ENCODE assay signal across 8 cellular contexts in genomic region chr11:132125855-132126841, GRCh38.
DNase-seq lines count a peak whose midpoint lies in the region; ATAC-seq and TF ChIP-seq lines count a peak whose summit lies in the region.
"Had no signal": no experiment of that assay in that cellular context is flagged by ENCODE, and none has a peak within 500 bp of the region (broad histone marks: within the 10 kb centered on the region; RNA-seq: fewer than 3 reads in every experiment).

No MANE protein-coding gene starts in this region.

- peak overlapping the region; percentile 54 for H3K9ac ChIP-seq in neural cell (ENCODE audit: low read length)

- no peaks in the 10 kb centered on the region for H3K36me3 ChIP-seq in neural cell (ENCODE audit: insufficient read depth, low read length)

- no peaks in the 10 kb centered on the region for H3K27me3 ChIP-seq in neural cell (ENCODE audit: insufficient read depth, low read depth, low read length)

- no peak for TF ChIP-seq RAD21 in neural cell (conservative IDR thresholded peaks at IDR 0.05)

- no peak for TF ChIP-seq CTCF in neural cell (IDR thresholded peaks at IDR 0.05; ENCODE audit: poor library complexity, severe bottlenecking)

- H3K79me2 ChIP-seq in neural cell (replicated peaks; ENCODE audit: insufficient read depth, low read length), result no peaks in the 10 kb centered on the region

- ATAC-seq in GM21367 (IDR thresholded peaks at IDR 0.05; ENCODE audit: unreplicated experiment) (peak; percentile 61), GM21737 (IDR thresholded peaks at IDR 0.05; ENCODE audit: unreplicated experiment) (no peak), GM19397 (IDR thresholded peaks at IDR 0.05; ENCODE audit: unreplicated experiment) (no peak)
- ATAC-seq: left colon had no signal

- H3K4me3 ChIP-seq in neural cell (ENCODE audit: low read length), result peak overlapping the region; percentile 49

- peak; percentile 12 for TF ChIP-seq EP300 in neural cell (conservative IDR thresholded peaks at IDR 0.05; ENCODE audit: poor library complexity, severe bottlenecking)

- H3F3A ChIP-seq in neural cell (ENCODE audit: insufficient read depth, low read length, poor library complexity, severe bottlenecking), result no peaks in the 10 kb centered on the region

- no peaks in the 10 kb centered on the region for H4K20me1 ChIP-seq in neural cell (ENCODE audit: insufficient read depth)

- no peaks in the 10 kb centered on the region for H3K9me2 ChIP-seq in neural cell (ENCODE audit: insufficient read depth, low read length)

- H2AFZ ChIP-seq in neural cell (ENCODE audit: low read depth, low read length), result no peak overlapping the region

- DNase-seq in NCI-H345 (lab: John Stamatoyannopoulos, UW), result peak; percentile 84
- DNase-seq in epithelial cell of prostate (ENCODE audit: low read depth, low spot score), result no peak
- no peak for DNase-seq in NK-92 (lab: John Stamatoyannopoulos, UW; ENCODE audit: unreplicated experiment)

- peak overlapping the region; percentile 43 for H3K4me2 ChIP-seq in neural cell (ENCODE audit: low read length)

- H3K9me3 ChIP-seq in neural cell (ENCODE audit: low read length), result no peaks in the 10 kb centered on the region

- peak overlapping the region; percentile 57 for H3K27ac ChIP-seq in epithelial cell of prostate
- peak overlapping the region; percentile 64 for H3K27ac ChIP-seq in neural cell (ENCODE audit: low read length)

TF ChIP-seq in neural cell, 6 proteins besides CTCF, POLR2A, EP300 and RAD21:
- TF ChIP-seq EZH2 (IDR thresholded peaks at IDR 0.05; ENCODE audit: borderline replicate concordance, insufficient read depth, low read length, poor library complexity, severe bottlenecking), result no peak
- peak; percentile 34 for TF ChIP-seq REST (IDR thresholded peaks at IDR 0.05; ENCODE audit: borderline replicate concordance)
- TF ChIP-seq SMC3 (conservative IDR thresholded peaks at IDR 0.05; ENCODE audit: poor library complexity), result peak; percentile 26
- peak; percentile 45 for TF ChIP-seq POLR2AphosphoS5 (IDR thresholded peaks at IDR 0.05)
